Comparison of ENCODE assay signal across 20 cellular contexts in genomic region chr7:150580615-150580986, GRCh38. TPM values are rescaled to one million over a fixed set of nuclear protein-coding genes. Genes with fewer than 3 reads are reported as not detected.
A peak's percentile ranks its signal among the peaks of the same experiment; 100 is the strongest.
DNase-seq lines count a peak whose midpoint lies in the region; ATAC-seq and TF ChIP-seq lines count a peak whose summit lies in the region.
"Had no signal": no experiment of that assay in that cellular context is flagged by ENCODE, and none has a peak within 500 bp of the region (broad histone marks: within the 10 kb centered on the region; RNA-seq: fewer than 3 reads in every experiment).

No MANE protein-coding gene starts in this region.

- no peaks in the 10 kb centered on the region for H3K27me3 Mint-ChIP-seq in activated CD4-positive, alpha-beta T cell treated with anti-CD3 and anti-CD28 coated beads for 36 hours
- H3K27me3 Mint-ChIP-seq in T-helper 17 cell (no peaks in the 10 kb centered on the region), immature natural killer cell (ENCODE audit: low read depth in 3 of 3) (peaks cover 0 to 8% (median 4%) of the 10 kb centered on the region in 3 donors)

- CTCF ChIA-PET in activated CD4-positive, alpha-beta T cell treated with anti-CD3 and anti-CD28 coated beads for 36 hours (lab: Charles Lee) = no interaction called here

- H3K27ac ChIP-seq in esophagus muscularis mucosa (replicated peaks in 1 of 4) = no peak overlapping the region
- H3K27ac ChIP-seq: tibial nerve had no signal

- peaks cover 36% of the 10 kb centered on the region for H3K4me1 Mint-ChIP-seq in activated CD4-positive, alpha-beta T cell treated with anti-CD3 and anti-CD28 coated beads for 36 hours
- H3K4me1 Mint-ChIP-seq in T-helper 17 cell = no peaks in the 10 kb centered on the region
- peaks cover 33 to 71% of the 10 kb centered on the region in 2 donors for H3K4me1 Mint-ChIP-seq in immature natural killer cell
- H3K4me1 Mint-ChIP-seq: GM23338 had no signal

- TF ChIP-seq CTCF in esophagus muscularis mucosa (IDR thresholded peaks at IDR 0.05) = no peak

- peak overlapping the region; percentile 61 for H3K27ac Mint-ChIP-seq in activated CD4-positive, alpha-beta T cell treated with anti-CD3 and anti-CD28 coated beads for 36 hours
- H3K27ac Mint-ChIP-seq in T-helper 17 cell (peak overlapping the region; percentile 1), immature natural killer cell (peak overlapping the region; percentile 65 to 83 (median 74))
- H3K27ac Mint-ChIP-seq: GM23338 had no signal

- no peaks in the 10 kb centered on the region for H3K27me3 ChIP-seq in esophagus muscularis mucosa
- H3K27me3 ChIP-seq: tibial nerve had no signal

- H3K36me3 ChIP-seq in esophagus muscularis mucosa = no peaks in the 10 kb centered on the region
- H3K36me3 ChIP-seq: tibial nerve had no signal

- no peak overlapping the region for H3K4me3 Mint-ChIP-seq in activated CD4-positive, alpha-beta T cell treated with anti-CD3 and anti-CD28 coated beads for 36 hours
- no peak overlapping the region for H3K4me3 Mint-ChIP-seq in T-helper 17 cell
- peak overlapping the region in 3 of 5 donors; percentile 46 to 53 (median 50) for H3K4me3 Mint-ChIP-seq in immature natural killer cell
- H3K4me3 Mint-ChIP-seq: GM23338 had no signal

- no peak for ATAC-seq in activated CD4-positive, alpha-beta T cell treated with anti-CD3 and anti-CD28 coated beads for 36 hours
- ATAC-seq in T-helper 17 cell = no peak
- ATAC-seq: GM23338, right cardiac atrium had no signal

- H3K4me3 ChIP-seq in esophagus muscularis mucosa = no peak overlapping the region
- H3K4me3 ChIP-seq: GM23338, tibial nerve had no signal

- no peak for TF ChIP-seq EP300 in esophagus muscularis mucosa (IDR thresholded peaks at IDR 0.05)

- POLR2A ChIA-PET in activated CD4-positive, alpha-beta T cell treated with anti-CD3 and anti-CD28 coated beads for 36 hours (lab: Charles Lee) = no interaction called here

- intact Hi-C loops in activated CD4-positive, alpha-beta T cell treated with anti-CD3 and anti-CD28 coated beads for 36 hours (cut with DNase I, micrococcal nuclease) = no loop called here
- intact Hi-C loops in esophagus muscularis mucosa (cut with DNase I) = no loop called here

- no peak for TF ChIP-seq POLR2A in esophagus muscularis mucosa (IDR thresholded peaks at IDR 0.05; ENCODE audit: low read depth)

- 96% methylated on average over 1 of the region's 1 CpG for WGBS in esophagus muscularis mucosa

- DNase-seq in activated CD4-positive, alpha-beta T cell treated with anti-CD3 and anti-CD28 coated beads for 36 hours = no peak
- no peak for DNase-seq in activated CD4-positive, alpha-beta T cell treated with anti-CD3 and anti-CD28 coated beads, Interleukin-2, amount 50 U/mL, for 48 hours
- peak; percentile 42 for DNase-seq in CMK (ENCODE audit: low read depth)
- DNase-seq in T-helper 17 cell = no peak
- DNase-seq in immature natural killer cell = no peak
- no peak for DNase-seq in A172 (ENCODE audit: low spot score)
- no peak for DNase-seq in esophagus muscularis mucosa (ENCODE audit: extremely low spot score)
- no peak for DNase-seq in SIG-M5 (lab: John Stamatoyannopoulos, UW)
- DNase-seq: activated CD4-positive, alpha-beta T cell treated with anti-CD3 and anti-CD28 coated beads for 4 hours; activated T-cell treated with anti-CD3 and anti-CD28 coated beads, Interleukin-2, amount 50 U/mL, for 48 hours; anterior cingulate cortex; NCI-H146; NCI-H226; SHP77; T-helper 9 cell had no signal

- H3K9me3 Mint-ChIP-seq in activated CD4-positive, alpha-beta T cell treated with anti-CD3 and anti-CD28 coated beads for 36 hours (ENCODE audit: low read depth) = peaks cover 55% of the 10 kb centered on the region
- H3K9me3 Mint-ChIP-seq in immature natural killer cell = peaks cover 16 to 77% (median 68%) of the 10 kb centered on the region in 6 donors

- H3K4me1 ChIP-seq in esophagus muscularis mucosa = peaks cover 0 to 4% (median 1%) of the 10 kb centered on the region in 4 donors
- H3K4me1 ChIP-seq: tibial nerve had no signal

- H3K9me3 ChIP-seq in T-helper 17 cell (ENCODE audit: control insufficient read depth, low read length, poor library complexity, severe bottlenecking) (peaks cover 6% of the 10 kb centered on the region), esophagus muscularis mucosa (peaks cover 0 to 17% (median 6%) of the 10 kb centered on the region in 4 donors)

- peaks cover 53% of the 10 kb centered on the region for H3K36me3 Mint-ChIP-seq in activated CD4-positive, alpha-beta T cell treated with anti-CD3 and anti-CD28 coated beads for 36 hours (ENCODE audit: low read depth)
- H3K36me3 Mint-ChIP-seq in T-helper 17 cell (ENCODE audit: low read depth) (peaks cover 5% of the 10 kb centered on the region), immature natural killer cell (peaks cover 43 to 51% (median 48%) of the 10 kb centered on the region in 3 donors)

RNA-seq across cellular contexts. Expression of gene GIMAP4, which starts 13.4 kb away (rescaled TPM):
- 100 to 1,000 TPM; 109 to 135 TPM for total RNA-seq in activated CD4-positive, alpha-beta T cell treated with anti-CD3 and anti-CD28 coated beads for 36 hours
- 100 to 1,000 TPM in 1 of 2 donors, 10 to 100 TPM in 1; 62.1 to 113 TPM for total RNA-seq in T-helper 17 cell
- polyA plus RNA-seq in immature natural killer cell = 100 to 1,000 TPM; 158 to 420 (median 392) TPM
- not detected in 2 replicates for total RNA-seq in A172 (2014; rRNA removed; shearing (Covaris generic))
- 10 to 100 TPM; 18.3 to 35.3 (median 31.1) TPM for total RNA-seq in esophagus muscularis mucosa
- total RNA-seq: fibroblast of lung, GM23338, osteoblast had no signal
- polyA plus RNA-seq: fibroblast of lung, GM23338 had no signal

RNA-seq across cellular contexts. Expression of gene GIMAP6, which starts 51.6 kb away (rescaled TPM):
- 10 to 100 TPM; 21.6 to 25.4 TPM for total RNA-seq in activated CD4-positive, alpha-beta T cell treated with anti-CD3 and anti-CD28 coated beads for 36 hours
- 10 to 100 TPM; 25.5 to 48.3 TPM for total RNA-seq in T-helper 17 cell
- polyA plus RNA-seq in immature natural killer cell = 100 to 1,000 TPM; 119 to 279 (median 173) TPM
- not detected in 2 replicates for total RNA-seq in A172 (2014; rRNA removed; shearing (Covaris generic))
- total RNA-seq in esophagus muscularis mucosa = 10 to 100 TPM; 25.7 to 45.9 (median 37.2) TPM
- total RNA-seq: GM23338 had no signal
- polyA plus RNA-seq: fibroblast of lung, GM23338 had no signal

Comparison
In these comparisons a context has a peak if more than half of its experiments do, and no peak if none do; other contexts are left out.
1. H3K27ac Mint-ChIP-seq: peak in every context shown above with its lines; median percentile 74 in immature natural killer cell; 61 in activated CD4-positive, alpha-beta T cell treated with anti-CD3 and anti-CD28 coated beads for 36 hours; 1 in T-helper 17 cell.
2. H3K4me3 Mint-ChIP-seq: peak in immature natural killer cell (3 of 5); none in activated CD4-positive, alpha-beta T cell treated with anti-CD3 and anti-CD28 coated beads for 36 hours (single experiment) and T-helper 17 cell (single experiment).
3. RNA of gene GIMAP4, which starts 13.4 kb away (total RNA-seq): 109 to 135 TPM in activated CD4-positive, alpha-beta T cell treated with anti-CD3 and anti-CD28 coated beads for 36 hours, 62.1 to 113 TPM in T-helper 17 cell and 18.3 to 35.3 TPM in esophagus muscularis mucosa; not detected in A172; every median in the first group is over 10 times any median in the second.
4. RNA of gene GIMAP6, which starts 51.6 kb away (total RNA-seq): 25.5 to 48.3 TPM in T-helper 17 cell, 25.7 to 45.9 TPM in esophagus muscularis mucosa and 21.6 to 25.4 TPM in activated CD4-positive, alpha-beta T cell treated with anti-CD3 and anti-CD28 coated beads for 36 hours; not detected in A172; every median in the first group is over 10 times any median in the second.